Comparison of ENCODE assay signal across 1 cellular context in genomic region chr17:8465381-8466158, GRCh38.
TF ChIP-seq lines count a peak whose summit lies in the region.

No MANE protein-coding gene starts in this region.

TF ChIP-seq in IMR-90, 13 proteins besides CTCF, POLR2A, EP300 and RAD21 (continued from another document):
- TF ChIP-seq MAFK (IDR thresholded peaks at IDR 0.05; ENCODE audit: low read depth, low read length) (no peak), NFE2L2 (IDR thresholded peaks at IDR 0.05; ENCODE audit: low read depth, low read length) (no peak), MXI1 (IDR thresholded peaks at IDR 0.05; ENCODE audit: borderline replicate concordance, low read depth, low read length) (no peak)
